Comparison of ENCODE assay signal across 8 cellular contexts in the genomic region with DNA sequence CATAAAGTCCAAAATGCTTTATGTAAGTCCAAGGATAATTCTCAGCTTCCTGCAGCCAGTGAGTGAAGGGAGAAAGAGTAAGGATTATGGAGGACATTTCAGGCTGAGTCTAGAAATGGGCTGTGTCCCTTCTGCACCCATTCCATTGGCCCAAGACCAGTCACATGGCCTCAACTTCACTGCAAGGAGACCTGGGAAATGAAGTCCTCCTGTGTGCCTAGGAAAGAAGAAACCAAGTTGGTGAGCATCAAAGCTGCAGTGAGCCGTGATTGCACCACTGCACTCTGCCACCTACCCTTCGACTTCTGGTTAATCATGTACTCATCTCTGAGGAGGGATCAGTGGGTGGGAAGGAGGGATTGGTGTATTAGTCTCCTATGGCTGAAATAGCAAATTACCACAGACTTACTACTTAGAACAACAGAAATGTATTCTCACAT. TPM values are rescaled to one million over a fixed set of nuclear protein-coding genes. Genes with fewer than 3 reads are reported as not detected.
DNase-seq lines count a peak whose midpoint lies in the region; ATAC-seq lines count a peak whose summit lies in the region.

No MANE protein-coding gene starts in this region.

- ATAC-seq in GM21381 (IDR thresholded peaks at IDR 0.05; ENCODE audit: unreplicated experiment) = no peak

- H3K27me3 ChIP-seq in H7 (ENCODE audit: control insufficient read depth, insufficient read depth, low read length) = peaks cover 3% of the 10 kb centered on the region

- DNase-seq in EL = peak; percentile 51
- peak; percentile 80 for DNase-seq in H7
- peak; percentile 71 for DNase-seq in NCI-H2171 treated with DMSO at 0.1 percent for 48 hours (lab: John Stamatoyannopoulos, UW)
- DNase-seq in activated CD4-positive, alpha-beta T cell treated with anti-CD3 and anti-CD28 coated beads for 4 hours = peak; percentile 53 to 58
- peak; percentile 27 for DNase-seq in effector CD8-positive, alpha-beta T cell (lab: John Stamatoyannopoulos, UW)
- peak; percentile 49 for DNase-seq in myocyte (ENCODE audit: low read depth)
- DNase-seq in 8988T = no peak

- no peaks in the 10 kb centered on the region for H3K36me3 ChIP-seq in H7 (replicated peaks; ENCODE audit: control insufficient read depth, insufficient read depth, low read length)

- no peak overlapping the region for H3K4me3 ChIP-seq in H7 (ENCODE audit: insufficient read depth, low read depth, low read length)

RNA-seq across cellular contexts. Expression of a gene that starts 3.6 kb away (rescaled TPM):
- 0.44 TPM in 1 of 2 replicates, not detected in the other for total RNA-seq in H7 (2014; rRNA removed; shearing (Covaris generic))
- not detected in 2 replicates for total RNA-seq in myocyte
- 3.3 TPM for polyA plus RNA-seq in myocyte (2012)

RNA-seq across cellular contexts. Expression of a gene that starts 6.6 kb away (rescaled TPM):
- total RNA-seq in H7 (2014; rRNA removed; shearing (Covaris generic)) = 0.24 and 4.3 TPM in 2 replicates
- total RNA-seq in myocyte = 0.51 and 2.0 TPM in 2 replicates
- polyA plus RNA-seq in myocyte (2012) = 2.3 TPM

RNA-seq across cellular contexts. Expression of a gene that starts 30.6 kb away (rescaled TPM):
- total RNA-seq in H7 (2014; rRNA removed; shearing (Covaris generic)) = 110 and 155 TPM in 2 replicates
- 43.8 and 45.3 TPM in 2 replicates for total RNA-seq in myocyte
- 34.8 TPM for polyA plus RNA-seq in myocyte (2012)

RNA-seq across cellular contexts. Expression of a gene that starts 32.0 kb away (rescaled TPM):
- 3.6 and 4.3 TPM in 2 replicates for total RNA-seq in H7 (2014; rRNA removed; shearing (Covaris generic))
- total RNA-seq in myocyte = 0.36 and 2.4 TPM in 2 replicates
- 0.84 TPM for polyA plus RNA-seq in myocyte (2012)

RNA-seq across cellular contexts. Expression of a gene that starts 56.4 kb away (rescaled TPM):
- total RNA-seq in H7 (2014; rRNA removed; shearing (Covaris generic)) = 0.21 and 0.26 TPM in 2 replicates
- not detected in 2 replicates for total RNA-seq in myocyte
- not detected for polyA plus RNA-seq in myocyte (2012)
